ENCODE assay signal across 14 cellular contexts in the genomic region with DNA sequence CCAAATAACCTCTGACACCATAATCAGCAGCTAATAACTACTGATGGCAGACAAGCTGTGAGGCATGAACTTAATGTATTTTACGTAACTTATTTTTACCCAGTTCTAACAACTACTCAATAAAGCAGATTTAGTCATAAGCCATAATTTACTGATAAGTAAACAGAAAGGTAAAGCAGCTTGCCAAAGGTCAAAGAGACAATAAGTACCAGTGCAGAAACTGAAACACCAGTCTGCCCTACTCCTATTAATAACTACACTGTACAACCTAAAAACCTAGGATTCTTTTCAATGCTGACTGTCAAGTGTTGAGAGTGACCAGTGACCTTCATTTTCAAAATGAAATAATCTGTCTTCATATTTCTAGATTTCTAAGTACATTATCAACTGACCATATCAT.
DNase-seq lines count a peak whose midpoint lies in the region; ATAC-seq and TF ChIP-seq lines count a peak whose summit lies in the region.
"Had no signal": no experiment of that assay in that cellular context is flagged by ENCODE, and none has a peak within 500 bp of the region (broad histone marks: within the 10 kb centered on the region; RNA-seq: fewer than 3 reads in every experiment).

No MANE protein-coding gene starts in this region.

- intact Hi-C loops in left ventricle myocardium inferior (cut with micrococcal nuclease) (no loop called here), left cardiac atrium (cut with DNase I) (no loop called here)

- no peaks in the 10 kb centered on the region for H3K9me3 ChIP-seq in left ventricle myocardium inferior (replicated peaks)
- no peaks in the 10 kb centered on the region for H3K9me3 ChIP-seq in osteoblast (ENCODE audit: low read depth, low read length)
- H3K9me3 ChIP-seq: SJSA1 had no signal

- no peaks in the 10 kb centered on the region for H3K27me3 ChIP-seq in left ventricle myocardium inferior (ENCODE audit: low read depth)
- H3K27me3 ChIP-seq in KMS-11 (ENCODE audit: insufficient read depth, low read depth) = no peaks in the 10 kb centered on the region
- no peaks in the 10 kb centered on the region for H3K27me3 ChIP-seq in osteoblast (ENCODE audit: insufficient read depth, low read length)
- H3K27me3 ChIP-seq: SJSA1 had no signal

- H3K4me1 ChIP-seq in left ventricle myocardium inferior (peaks cover 24% of the 10 kb centered on the region), KMS-11 (ENCODE audit: low read depth, poor library complexity, severe bottlenecking) (peaks cover 11% of the 10 kb centered on the region), osteoblast (ENCODE audit: insufficient read depth, low read length) (peaks cover 1% of the 10 kb centered on the region)
- H3K4me1 ChIP-seq: SJSA1 had no signal

- TF ChIP-seq CTCF in left ventricle myocardium inferior (IDR thresholded peaks at IDR 0.05; ENCODE audit: borderline replicate concordance) (no peak), KMS-11 (conservative IDR thresholded peaks at IDR 0.05; ENCODE audit: low read depth, low read length) (no peak), osteoblast (IDR thresholded peaks at IDR 0.05; ENCODE audit: extremely low read depth, low read depth, low read length) (no peak)

- H3K4me2 ChIP-seq in KMS-11 = peak overlapping the region; percentile 16; the same call in 1 of the 2 replicates
- H3K4me2 ChIP-seq in osteoblast (ENCODE audit: insufficient read depth, low read length) = no peak overlapping the region

- H3K27ac ChIP-seq in left ventricle myocardium inferior (replicated peaks) = peak overlapping the region; percentile 43
- no peak overlapping the region for H3K27ac ChIP-seq in KMS-11
- no peak overlapping the region for H3K27ac ChIP-seq in osteoblast (ENCODE audit: low read depth, low read length)
- H3K27ac ChIP-seq: SJSA1 had no signal

- H3K4me3 ChIP-seq in left ventricle myocardium inferior (no peak overlapping the region), KMS-11 (IDR thresholded peaks at IDR 0.05; ENCODE audit: insufficient read depth, low read depth, low read length) (no peak overlapping the region), osteoblast (ENCODE audit: insufficient read depth, low read length) (no peak overlapping the region)
- H3K4me3 ChIP-seq: K562, SJSA1 had no signal

- H2AFZ ChIP-seq in KMS-11 (ENCODE audit: low read depth) (no peak overlapping the region), osteoblast (ENCODE audit: low read length) (no peak overlapping the region)

- no peak overlapping the region for H3K9ac ChIP-seq in KMS-11

- H4K20me1 ChIP-seq in KMS-11 (ENCODE audit: insufficient read depth) = no peaks in the 10 kb centered on the region
- H4K20me1 ChIP-seq in osteoblast (ENCODE audit: insufficient read depth, low read length) = no peaks in the 10 kb centered on the region

- ATAC-seq in left cardiac atrium = no peak
- ATAC-seq in left lobe of liver = no peak
- ATAC-seq in GM18519 (IDR thresholded peaks at IDR 0.05; ENCODE audit: low FRiP score, unreplicated experiment) = no peak
- ATAC-seq: K562 had no signal

- H3K79me2 ChIP-seq in KMS-11 (ENCODE audit: insufficient read depth, low read depth) (no peaks in the 10 kb centered on the region), osteoblast (ENCODE audit: insufficient read depth, low read length) (no peaks in the 10 kb centered on the region)

- H3K36me3 ChIP-seq in left ventricle myocardium inferior (peaks cover 22% of the 10 kb centered on the region), KMS-11 (ENCODE audit: insufficient read depth) (no peaks in the 10 kb centered on the region), osteoblast (ENCODE audit: insufficient read depth, low read length) (no peaks in the 10 kb centered on the region)

- DNase-seq in left ventricle myocardium inferior (no peak), left cardiac atrium (no peak), amniotic epithelial cell (ENCODE audit: low read depth) (peak; percentile 9), left lobe of liver (ENCODE audit: low spot score) (no peak), osteoblast (ENCODE audit: insufficient read length, low spot score, missing footprints) (no peak)
- DNase-seq: DMS79, GOT3, NCI-H1048, NCI-H1694 treated with DMSO at 0.1 percent for 48 hours, NCI-H510A had no signal
